In the genomic region with DNA sequence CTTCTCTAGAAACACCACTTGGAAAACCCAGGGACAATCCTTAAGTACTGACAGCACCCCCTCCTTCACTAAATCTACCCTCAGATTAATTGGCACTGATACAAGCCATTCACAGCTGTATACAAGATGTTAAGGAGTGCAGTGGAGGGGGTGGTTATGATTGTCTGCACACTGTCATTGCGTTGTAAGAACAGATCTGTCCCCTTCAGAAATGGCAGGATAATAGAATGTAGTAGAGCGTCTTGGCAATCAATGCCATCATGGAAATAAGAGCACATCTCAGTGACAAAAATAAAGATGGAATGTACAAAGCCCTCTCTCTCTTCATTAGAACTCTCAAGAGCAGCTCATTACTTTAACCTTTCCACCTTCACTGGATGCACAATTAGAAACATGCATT, we compare ENCODE assay signal across 9 cellular contexts.
"Had no signal": no experiment of that assay in that cellular context is flagged by ENCODE, and none has a peak within 500 bp of the region (broad histone marks: within the 10 kb centered on the region; RNA-seq: fewer than 3 reads in every experiment).

No MANE protein-coding gene starts in this region.

- H3K4me3 ChIP-seq: GM23248, GM23338, HAP-1 had no signal

- H3K9me3 ChIP-seq: HAP-1 had no signal

- H3K27ac ChIP-seq: GM23248 had no signal

- DNase-seq: GM23248, GOT3, H7, H9, HCEC 1CT, HFFc6 had no signal

- ATAC-seq: GM23338, HCT116 had no signal

- H2AFZ ChIP-seq: GM23248, GM23338 had no signal

- H3K4me2 ChIP-seq: GM23338 had no signal

- H3K36me3 ChIP-seq: HAP-1 had no signal

- H3K9ac ChIP-seq: GM23248 had no signal

- H3K4me1 ChIP-seq: HAP-1 had no signal
